22 cellular contexts compared by ENCODE assay signal in the genomic region with DNA sequence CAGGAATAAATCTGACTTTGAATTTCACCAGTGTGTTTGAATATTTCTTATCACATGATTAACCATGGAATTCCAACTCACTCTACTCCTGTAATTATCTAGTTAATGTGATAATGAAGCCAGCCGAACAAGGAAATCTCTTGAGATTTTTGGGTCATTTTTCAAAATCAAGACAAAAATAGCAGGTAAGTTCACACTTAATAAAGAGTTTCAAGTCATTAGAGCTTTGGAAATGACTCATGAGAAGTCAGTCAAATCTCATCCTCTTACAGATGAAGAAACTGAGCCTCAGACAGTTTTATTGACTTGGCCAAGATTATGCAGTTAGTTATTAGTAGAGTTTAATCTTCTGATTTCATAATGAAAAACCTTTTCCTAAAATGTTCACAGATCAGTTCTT.
"Had no signal": no experiment of that assay in that cellular context is flagged by ENCODE, and none has a peak within 500 bp of the region (broad histone marks: within the 10 kb centered on the region; RNA-seq: fewer than 3 reads in every experiment).

No MANE protein-coding gene starts in this region.

- H3K27me3 Mint-ChIP-seq: T-cell had no signal

- H3K27ac ChIP-seq: RWPE1 had no signal

- H3K4me2 ChIP-seq: SK-N-SH had no signal

- H3K36me3 Mint-ChIP-seq: T-cell had no signal

- H3K4me1 Mint-ChIP-seq: T-cell had no signal

- DNase-seq: IMR-90, Kasumi-1, KG1, MM.1S, NCI-H1092 treated with DMSO at 0.1 percent for 48 hours, NCI-H1436, NCI-H187, NCI-H2029, NCI-H2081 treated with DMSO at 0.1 percent for 48 hours, NCI-H2171, NCI-H226, NCI-H446, NCI-H510A, NCI-H524 treated with DMSO at 0.1 percent for 48 hours, NCI-H69, NCI-H774, SHP77, SK-N-SH, SW 1271, T-cell had no signal

- H3K9me2 ChIP-seq: SK-N-SH had no signal

- H3K9me3 ChIP-seq: SK-N-SH had no signal

- ATAC-seq: HepG2, T-cell had no signal

- FAIRE-seq: HepG2 had no signal

- H3K9ac ChIP-seq: SK-N-SH had no signal

- H3K4me3 Mint-ChIP-seq: T-cell had no signal

- H3K27ac Mint-ChIP-seq: T-cell had no signal
